ENCODE assay signal across 21 cellular contexts in the genomic region with DNA sequence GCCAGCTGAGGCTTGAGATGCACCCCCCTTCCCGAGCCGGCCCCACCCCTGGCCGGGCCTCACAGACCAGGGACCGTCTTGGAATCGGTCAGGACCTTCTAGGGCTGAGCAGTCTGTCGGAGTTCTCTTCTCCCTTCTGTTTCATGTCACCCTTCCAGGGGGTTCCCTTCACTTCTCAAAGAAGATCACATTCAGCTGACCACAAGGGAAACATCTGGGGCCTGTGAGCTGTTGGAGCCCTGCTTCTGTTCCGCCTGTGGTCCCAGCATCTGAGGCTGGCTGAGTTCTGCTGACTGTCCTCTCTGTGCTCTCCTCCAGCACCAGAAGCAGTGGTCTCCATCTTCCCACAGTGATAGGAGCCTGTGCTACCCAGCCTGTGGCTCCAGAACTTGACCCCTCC.
DNase-seq lines count a peak whose midpoint lies in the region; ATAC-seq and TF ChIP-seq lines count a peak whose summit lies in the region.
"Had no signal": no experiment of that assay in that cellular context is flagged by ENCODE, and none has a peak within 500 bp of the region (broad histone marks: within the 10 kb centered on the region; RNA-seq: fewer than 3 reads in every experiment).

No MANE protein-coding gene starts in this region.

- TF ChIP-seq POLR2A in uterus (IDR thresholded peaks at IDR 0.05), result no peak

- H3K27ac ChIP-seq in uterus, result no peak overlapping the region
- H3K27ac ChIP-seq: neural progenitor cell had no signal

- H3K9me3 ChIP-seq in uterus, result no peaks in the 10 kb centered on the region
- H3K9me3 ChIP-seq: gastrocnemius medialis had no signal

- ATAC-seq in GM19463 (IDR thresholded peaks at IDR 0.05; ENCODE audit: unreplicated experiment) (peak; percentile 56), GM18870 (IDR thresholded peaks at IDR 0.05; ENCODE audit: unreplicated experiment) (no peak)
- ATAC-seq: CD8-positive, alpha-beta T cell; Panc1 had no signal

- intact Hi-C loops in uterus (cut with DNase I; ENCODE audit: low total_unique reads), result no loop called here

- H3K4me3 ChIP-seq in Jurkat, Clone E6-1 (ENCODE audit: low read length), result no peak overlapping the region
- H3K4me3 ChIP-seq in uterus, result no peak overlapping the region
- H3K4me3 ChIP-seq: gastrocnemius medialis, neural progenitor cell, skin epidermis had no signal

- H3K27me3 ChIP-seq in uterus, result no peaks in the 10 kb centered on the region
- H3K27me3 ChIP-seq: gastrocnemius medialis, neural progenitor cell had no signal

- no peaks in the 10 kb centered on the region for H3K4me1 ChIP-seq in uterus
- H3K4me1 ChIP-seq: neural progenitor cell had no signal

- H3K36me3 ChIP-seq in uterus, result no peaks in the 10 kb centered on the region
- H3K36me3 ChIP-seq: gastrocnemius medialis, neural progenitor cell had no signal

- DNase-seq in Jurkat, Clone E6-1 (ENCODE audit: low read depth, low spot score), result peak; percentile 29
- DNase-seq in globus pallidus (ENCODE audit: low spot score) (peak; percentile 46), uterus (no peak), NCI-H1417 treated with DMSO at 0.1 percent for 48 hours (lab: John Stamatoyannopoulos, UW) (no peak)
- DNase-seq in activated CD8-positive, alpha-beta memory T cell treated with anti-CD3 and anti-CD28 coated beads, Interleukin-2, amount 50 U/mL, for 48 hours, result no peak
- DNase-seq: activated CD4-positive, alpha-beta T cell treated with anti-CD3 and anti-CD28 coated beads, Interleukin-2, amount 10 ng/mL, durations not matched to agents 7 days and 5 days; activated CD8-positive, alpha-beta memory T cell treated with anti-CD3 and anti-CD28 coated beads, Interleukin-2, amount 50 U/mL, for 4 hours; activated effector memory CD4-positive, alpha-beta T cell treated with Interleukin-2 at 50 U/mL for 16 hours; activated naive CD8-positive, alpha-beta T cell treated with anti-CD3 and anti-CD28 coated beads, Interleukin-2, amount 10 ng/mL, durations not matched to agents 7 days and 5 days; CD8-positive, alpha-beta T cell; effector CD4-positive, alpha-beta T cell; gastrocnemius medialis; NCI-H146; NCI-H510A; NK-92 treated with Interleukin-12 subunit alpha and Interleukin-12 subunit beta, amount 100 ng/mL, for 24 hours; stimulated activated CD4-positive, alpha-beta T cell treated with anti-CD3 and anti-CD28 coated beads, Interleukin-1b, Interleukin-23, amount 100 ng/mL, for 48 hours had no signal

- no peak for TF ChIP-seq CTCF in uterus (IDR thresholded peaks at IDR 0.05)

Comparison
In these comparisons a context has a peak if more than half of its experiments do, and no peak if none do; other contexts are left out.
1. DNase-seq: peak in Jurkat, Clone E6-1 (single experiment) and globus pallidus (single experiment); none in activated CD8-positive, alpha-beta memory T cell treated with anti-CD3 and anti-CD28 coated beads, Interleukin-2, amount 50 U/mL, for 48 hours (single experiment), uterus (0 of 2) and NCI-H1417 treated with DMSO at 0.1 percent for 48 hours (single experiment).